Comparison of ENCODE assay signal across 23 cellular contexts in genomic region chr12:23941780-23942179, GRCh38. TPM values are rescaled to one million over a fixed set of nuclear protein-coding genes. Genes with fewer than 3 reads are reported as not detected.
"Had no signal": no experiment of that assay in that cellular context is flagged by ENCODE, and none has a peak within 500 bp of the region (broad histone marks: within the 10 kb centered on the region; RNA-seq: fewer than 3 reads in every experiment).

No MANE protein-coding gene starts in this region.

- H3K4me3 ChIP-seq: MG63, SJSA1, SK-N-MC had no signal

- H3K9me3 ChIP-seq: MG63, SJSA1 had no signal

- H3K27ac ChIP-seq: SJSA1, SK-N-MC had no signal

- FAIRE-seq: RCC 7860 had no signal

- DNase-seq: IMR-90, Karpas-422, KG1, MG63, NCI-H1092 treated with DMSO at 0.1 percent for 48 hours, NCI-H1417, NCI-H1436 treated with DMSO at 0.1 percent for 48 hours, NCI-H1694, NCI-H187 treated with DMSO at 0.1 percent for 48 hours, NCI-H2029 treated with DMSO at 0.1 percent for 48 hours, NCI-H2171 treated with DMSO at 0.1 percent for 48 hours, NCI-H345, NCI-H510A, NCI-H524 treated with DMSO at 0.1 percent for 48 hours, NCI-H69, NCI-H774, Right ventricle myocardium superior, RPMI8226, SIG-M5 had no signal

- H3K36me3 ChIP-seq: MG63, SJSA1 had no signal

- H3K4me1 ChIP-seq: SJSA1 had no signal

RNA-seq across cellular contexts. Expression of gene SOX5, which starts 7.7 kb away (rescaled TPM):
- total RNA-seq: HT-29 had no signal
